Comparison of ENCODE assay signal across 38 cellular contexts in the genomic region with DNA sequence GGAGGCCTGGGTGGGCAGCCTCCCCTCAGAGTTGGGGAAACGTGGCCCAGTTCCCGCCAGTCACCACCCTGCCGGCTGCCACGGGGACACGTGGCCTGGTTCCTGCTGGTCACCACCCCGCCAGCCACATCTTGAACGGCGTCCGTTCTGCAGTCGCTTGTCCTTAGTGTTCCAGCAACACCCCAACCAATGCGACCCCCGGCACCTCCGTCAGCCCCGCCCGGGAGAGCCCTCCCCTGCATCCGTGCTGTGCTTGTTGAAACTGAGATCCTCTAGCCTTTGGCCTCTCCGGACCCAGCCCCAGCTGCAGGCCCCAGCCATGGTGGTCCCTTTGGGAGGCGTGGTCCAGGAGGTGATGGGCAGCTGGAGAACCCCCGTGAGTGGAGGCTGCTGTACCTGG. TPM values are rescaled to one million over a fixed set of nuclear protein-coding genes. Genes with fewer than 3 reads are reported as not detected.
"Had no signal": no experiment of that assay in that cellular context is flagged by ENCODE, and none has a peak within 500 bp of the region (broad histone marks: within the 10 kb centered on the region; RNA-seq: fewer than 3 reads in every experiment).

No MANE protein-coding gene starts in this region.

- H3K27ac ChIP-seq: KMS-11 had no signal

- H3K36me3 ChIP-seq: MG63 had no signal

- DNase-seq: Karpas-422, Kasumi-1, KG1, MG63, MM.1S, MV-4-11, NCI-H1048, NCI-H1092, NCI-H1092 treated with DMSO at 0.1 percent for 48 hours, NCI-H1105, NCI-H1105 treated with DMSO at 0.1 percent for 48 hours, NCI-H1417, NCI-H1417 treated with DMSO at 0.1 percent for 48 hours, NCI-H1436, NCI-H1436 treated with DMSO at 0.1 percent for 48 hours, NCI-H146, NCI-H1694, NCI-H1694 treated with DMSO at 0.1 percent for 48 hours, NCI-H187, NCI-H187 treated with DMSO at 0.1 percent for 48 hours, NCI-H1930, NCI-H2029, NCI-H2029 treated with DMSO at 0.1 percent for 48 hours, NCI-H2081, NCI-H2081 treated with DMSO at 0.1 percent for 48 hours, NCI-H2107, NCI-H2171, NCI-H2171 treated with DMSO at 0.1 percent for 48 hours, NCI-H2227 treated with DMSO at 0.1 percent for 48 hours, NCI-H226, NCI-H345, NCI-H446, NCI-H446 treated with DMSO at 0.1 percent for 48 hours had no signal

- H3K4me3 ChIP-seq: MG63 had no signal

RNA-seq across cellular contexts. Expression of gene GABRD, which starts 49.8 kb away (rescaled TPM):
- total RNA-seq: LHCN-M2, M059J, MCF 10A, NCI-H460 had no signal
